8 cellular contexts compared by ENCODE assay signal in the genomic region with DNA sequence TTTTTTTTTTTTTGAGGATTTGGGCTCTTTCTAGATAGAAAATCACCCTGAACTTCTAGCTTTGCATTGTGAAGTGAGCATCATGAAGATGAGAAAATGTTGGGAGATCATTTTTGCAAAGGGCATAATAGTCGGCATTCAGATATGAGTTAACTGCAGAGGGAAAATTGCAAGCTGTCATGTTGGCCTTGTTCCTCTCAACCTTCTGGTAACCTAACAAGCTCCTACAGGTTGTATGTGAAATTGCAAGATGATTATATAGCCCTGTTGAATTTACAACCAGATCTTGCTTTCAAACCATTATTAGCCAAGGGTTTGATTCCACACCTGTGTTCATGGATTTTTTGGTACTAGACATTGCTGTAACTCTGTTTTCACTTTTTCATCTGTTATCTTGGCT. TPM values are rescaled to one million over a fixed set of nuclear protein-coding genes. Genes with fewer than 3 reads are reported as not detected.
A peak's percentile ranks its signal among the peaks of the same experiment; 100 is the strongest.
DNase-seq lines count a peak whose midpoint lies in the region; ATAC-seq and TF ChIP-seq lines count a peak whose summit lies in the region.

No MANE protein-coding gene starts in this region.

- H3K4me1 Mint-ChIP-seq in T-helper 2 cell treated with Interferon-gamma antibody and Interleukin-4, amounts not matched to agents 5 μg/mL and 100 μg/mL, for 36 hours (ENCODE audit: low read depth): peaks cover 41% of the 10 kb centered on the region
- H3K4me1 Mint-ChIP-seq in glutamatergic neuron (ENCODE audit: low read depth, unreplicated experiment): peaks cover 9% of the 10 kb centered on the region

- TF ChIP-seq CTCF in glutamatergic neuron (IDR thresholded peaks at IDR 0.05; ENCODE audit: partially characterized antibody, unreplicated experiment): peak; percentile 55

- peak overlapping the region; percentile 2 for H3K27ac Mint-ChIP-seq in T-helper 2 cell treated with Interferon-gamma antibody and Interleukin-4, amounts not matched to agents 5 μg/mL and 100 μg/mL, for 36 hours
- no peak overlapping the region for H3K27ac Mint-ChIP-seq in glutamatergic neuron (ENCODE audit: unreplicated experiment)

- H3K4me3 Mint-ChIP-seq in T-helper 2 cell treated with Interferon-gamma antibody and Interleukin-4, amounts not matched to agents 5 μg/mL and 100 μg/mL, for 36 hours: peak overlapping the region; percentile 86
- peak overlapping the region; percentile 95 for H3K4me3 Mint-ChIP-seq in glutamatergic neuron (ENCODE audit: unreplicated experiment)

- DNase-seq in DMS53 (lab: John Stamatoyannopoulos, UW): peak; percentile 68
- DNase-seq in HPDE6-E6E7 (ENCODE audit: extremely low spot score): peak; percentile 54
- no peak for DNase-seq in T-helper 2 cell treated with Interferon-gamma antibody and Interleukin-4, amounts not matched to agents 5 μg/mL and 100 μg/mL, for 36 hours (ENCODE audit: low spot score)
- no peak for DNase-seq in glutamatergic neuron
- no peak for DNase-seq in NCI-H774 (lab: John Stamatoyannopoulos, UW)
- DNase-seq in amniotic stem cell (lab: John Stamatoyannopoulos, UW): no peak

- H3K36me3 Mint-ChIP-seq in T-helper 2 cell treated with Interferon-gamma antibody and Interleukin-4, amounts not matched to agents 5 μg/mL and 100 μg/mL, for 36 hours (ENCODE audit: low read depth): peaks cover 15% of the 10 kb centered on the region
- H3K36me3 Mint-ChIP-seq in glutamatergic neuron (ENCODE audit: unreplicated experiment): no peaks in the 10 kb centered on the region

- no peaks in the 10 kb centered on the region for H3K9me3 Mint-ChIP-seq in T-helper 2 cell treated with Interferon-gamma antibody and Interleukin-4, amounts not matched to agents 5 μg/mL and 100 μg/mL, for 36 hours
- H3K9me3 Mint-ChIP-seq in glutamatergic neuron (ENCODE audit: unreplicated experiment): peaks cover 10% of the 10 kb centered on the region

- ATAC-seq in HG02884 (IDR thresholded peaks at IDR 0.05; ENCODE audit: unreplicated experiment) (no peak), HG03469 (IDR thresholded peaks at IDR 0.05; ENCODE audit: unreplicated experiment) (no peak)

- H3K27me3 Mint-ChIP-seq in T-helper 2 cell treated with Interferon-gamma antibody and Interleukin-4, amounts not matched to agents 5 μg/mL and 100 μg/mL, for 36 hours (ENCODE audit: low read depth): no peaks in the 10 kb centered on the region
- peaks cover 4% of the 10 kb centered on the region for H3K27me3 Mint-ChIP-seq in glutamatergic neuron (ENCODE audit: unreplicated experiment)

RNA-seq across cellular contexts. Expression of gene ELOA, which starts 2.2 kb away (rescaled TPM):
- total RNA-seq in glutamatergic neuron (ENCODE audit: unreplicated experiment): 40.6 TPM

RNA-seq across cellular contexts. Expression of gene PITHD1, which starts 32.7 kb away (rescaled TPM):
- total RNA-seq in glutamatergic neuron (ENCODE audit: unreplicated experiment): 35.0 TPM

RNA-seq across cellular contexts. Expression of gene LYPLA2, which starts 45.4 kb away (rescaled TPM):
- 191 TPM for total RNA-seq in glutamatergic neuron (ENCODE audit: unreplicated experiment)

RNA-seq across cellular contexts. Expression of gene RPL11, which starts 53.9 kb away (rescaled TPM):
- 657 TPM for total RNA-seq in glutamatergic neuron (ENCODE audit: unreplicated experiment)

RNA-seq across cellular contexts. Expression of gene GALE, which starts 55.0 kb away (rescaled TPM):
- 32.6 TPM for total RNA-seq in glutamatergic neuron (ENCODE audit: unreplicated experiment)

Comparison
In these comparisons a context has a peak if more than half of its experiments do, and no peak if none do; other contexts are left out.
1. DNase-seq: peak in DMS53 (single experiment) and HPDE6-E6E7 (single experiment); none in T-helper 2 cell treated with Interferon-gamma antibody and Interleukin-4, amounts not matched to agents 5 μg/mL and 100 μg/mL, for 36 hours (single experiment), glutamatergic neuron (single experiment), NCI-H774 (single experiment) and amniotic stem cell (single experiment).